ENCODE assay signal across 8 cellular contexts in the genomic region with DNA sequence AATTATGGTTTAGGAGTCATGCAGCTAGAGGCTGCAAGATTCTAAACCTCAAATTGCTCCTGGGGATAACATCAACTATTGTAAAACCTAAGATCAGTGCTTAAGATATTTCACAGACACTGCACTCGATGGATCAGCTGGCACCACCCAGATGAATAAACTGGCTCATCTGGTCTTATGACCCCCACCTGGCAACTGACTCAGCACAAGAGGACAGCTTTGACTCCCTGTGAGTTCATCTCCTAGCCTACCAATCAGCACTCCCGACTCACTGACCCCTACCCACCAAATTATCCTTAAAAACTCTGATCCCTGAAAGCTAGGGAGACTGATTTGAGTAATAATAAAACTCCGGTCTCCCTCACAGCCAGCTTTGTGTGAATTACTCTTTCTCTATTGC. TPM values are rescaled to one million over a fixed set of nuclear protein-coding genes. Genes with fewer than 3 reads are reported as not detected.
DNase-seq lines count a peak whose midpoint lies in the region; ATAC-seq and TF ChIP-seq lines count a peak whose summit lies in the region.

No MANE protein-coding gene starts in this region.

- peak overlapping the region; percentile 74 to 90 (median 84) for H3K4me3 Mint-ChIP-seq in CD8-positive, alpha-beta memory T cell
- H3K4me3 Mint-ChIP-seq in neural crest cell = peak overlapping the region; percentile 87

- H3K27me3 Mint-ChIP-seq in CD8-positive, alpha-beta memory T cell = no peaks in the 10 kb centered on the region
- peaks cover 54% of the 10 kb centered on the region for H3K27me3 Mint-ChIP-seq in neural crest cell (ENCODE audit: low read depth)

- POLR2A ChIA-PET in CD8-positive, alpha-beta memory T cell (lab: Charles Lee) = no interaction called here

- dilution Hi-C loops in mammary epithelial cell (cut with HindIII; ENCODE audit: low sequenced_read_pairs) = no loop called here

- peak overlapping the region; percentile 61 to 95 (median 91) for H3K27ac Mint-ChIP-seq in CD8-positive, alpha-beta memory T cell
- H3K27ac Mint-ChIP-seq in neural crest cell (ENCODE audit: unreplicated experiment) = no peak overlapping the region

- BruUV-seq in mammary epithelial cell (replicated peaks; lab: Mats Ljungman, UMichigan) = no TSS peak

- H4K20me1 ChIP-seq in KMS-11 (ENCODE audit: insufficient read depth) (no peaks in the 10 kb centered on the region), mammary epithelial cell (ENCODE audit: insufficient read depth, low read length) (no peaks in the 10 kb centered on the region)

- no peak for DNase-seq in CD8-positive, alpha-beta memory T cell
- peak; percentile 75 for DNase-seq in mammary epithelial cell
- DNase-seq in neural crest cell (ENCODE audit: low read depth, low spot score) = no peak
- DNase-seq in inferior parietal cortex (ENCODE audit: extremely low spot score) = no peak
- no peak for DNase-seq in activated CD4-positive, CD25-positive, alpha-beta regulatory T cell (lab: John Stamatoyannopoulos, UW)
- DNase-seq in HPDE6-E6E7 (ENCODE audit: extremely low spot score) = no peak

- H3K4me3 ChIP-seq in CD8-positive, alpha-beta memory T cell (ENCODE audit: low read length) = peak overlapping the region; percentile 74
- H3K4me3 ChIP-seq in KMS-11 (IDR thresholded peaks at IDR 0.05; ENCODE audit: insufficient read depth, low read depth, low read length) (no peak overlapping the region), mammary epithelial cell (replicated peaks in 1 of 3; ENCODE audit: insufficient read depth in 1 of 3, low read depth in 2 of 3, low read length in 3 of 3) (peak overlapping the region in 1 of 3 experiments; percentile 42)

- CTCF ChIA-PET in CD8-positive, alpha-beta memory T cell (lab: Charles Lee) = interaction anchor here (0.6 to 2.9 kb wide), 8 partner anchors 7 to 1168 kb away, joined by 3 to 8 read pairs (median 3); no protein-coding TSS in a partner anchor
- CTCF ChIA-PET in mammary epithelial cell (lab: Charles Lee; ENCODE audit: low non-redundant PET) = interaction anchor here (0.6 kb wide), 1 partner anchor 979 kb away, joined by 5 read pairs; no protein-coding TSS in a partner anchor

- H3K27ac ChIP-seq in CD8-positive, alpha-beta memory T cell (ENCODE audit: low read depth, low read length) = no peak overlapping the region
- H3K27ac ChIP-seq in KMS-11 = no peak overlapping the region
- peak overlapping the region; percentile 53 for H3K27ac ChIP-seq in mammary epithelial cell (ENCODE audit: insufficient read depth, low read depth, low read length)

- H3K36me3 ChIP-seq in CD8-positive, alpha-beta memory T cell (ENCODE audit: insufficient read depth, low read length) = no peaks in the 10 kb centered on the region
- H3K36me3 ChIP-seq in KMS-11 (ENCODE audit: insufficient read depth) = no peaks in the 10 kb centered on the region
- peaks cover 4% of the 10 kb centered on the region for H3K36me3 ChIP-seq in mammary epithelial cell (ENCODE audit: insufficient read depth, low read length)

- H3K9ac ChIP-seq in KMS-11 (no peak overlapping the region), mammary epithelial cell (ENCODE audit: insufficient read depth, low read length) (no peak overlapping the region)

- intact Hi-C loops in mammary epithelial cell (cut with micrococcal nuclease) = loop anchor here (10.0 kb wide), 1 partner anchor 851 kb away; no protein-coding TSS in a partner anchor

- peaks cover 27 to 48% (median 37%) of the 10 kb centered on the region in 3 donors for H3K4me1 Mint-ChIP-seq in CD8-positive, alpha-beta memory T cell
- H3K4me1 Mint-ChIP-seq in neural crest cell = peaks cover 16% of the 10 kb centered on the region

- H3K4me1 ChIP-seq in CD8-positive, alpha-beta memory T cell (ENCODE audit: insufficient read depth, low read length) = peaks cover 16% of the 10 kb centered on the region
- peaks cover 11% of the 10 kb centered on the region for H3K4me1 ChIP-seq in KMS-11 (ENCODE audit: low read depth, poor library complexity, severe bottlenecking)
- peaks cover 40% of the 10 kb centered on the region for H3K4me1 ChIP-seq in mammary epithelial cell (ENCODE audit: insufficient read depth, low read length)

- H3K27me3 ChIP-seq in CD8-positive, alpha-beta memory T cell (ENCODE audit: insufficient read depth, low read length, poor library complexity, severe bottlenecking) = no peaks in the 10 kb centered on the region
- H3K27me3 ChIP-seq in KMS-11 (ENCODE audit: insufficient read depth, low read depth) (no peaks in the 10 kb centered on the region), mammary epithelial cell (ENCODE audit: insufficient read depth, low read length) (no peaks in the 10 kb centered on the region)

- H3K79me2 ChIP-seq in KMS-11 (ENCODE audit: insufficient read depth, low read depth) (no peaks in the 10 kb centered on the region), mammary epithelial cell (ENCODE audit: insufficient read depth, low read length) (peaks cover 21% of the 10 kb centered on the region)

- H3K4me2 ChIP-seq in KMS-11 (peak overlapping the region; percentile 45; the same call in 1 of the 2 replicates), mammary epithelial cell (ENCODE audit: insufficient read depth, low read depth, low read length) (peak overlapping the region; percentile 75)

- H3K9me3 Mint-ChIP-seq in CD8-positive, alpha-beta memory T cell = no peaks in the 10 kb centered on the region
- H3K9me3 Mint-ChIP-seq in neural crest cell = peaks cover 3% of the 10 kb centered on the region

- H3K9me3 ChIP-seq in CD8-positive, alpha-beta memory T cell (ENCODE audit: low read length) = no peaks in the 10 kb centered on the region
- H3K9me3 ChIP-seq in mammary epithelial cell (replicated peaks; ENCODE audit: insufficient read depth, low read length) = no peaks in the 10 kb centered on the region

- ATAC-seq in GM19455 (IDR thresholded peaks at IDR 0.05; ENCODE audit: unreplicated experiment) = no peak

- peaks cover 0 to 31% (median 10%) of the 10 kb centered on the region in 3 donors for H3K36me3 Mint-ChIP-seq in CD8-positive, alpha-beta memory T cell
- H3K36me3 Mint-ChIP-seq in neural crest cell (ENCODE audit: low read depth) = peaks cover 13% of the 10 kb centered on the region

- H2AFZ ChIP-seq in KMS-11 (ENCODE audit: low read depth) (peak overlapping the region; percentile 74; the same call in 1 of the 2 replicates), mammary epithelial cell (ENCODE audit: low read depth, low read length) (peak overlapping the region; percentile 74)

- in situ Hi-C loops in mammary epithelial cell (cut with MboI; ENCODE audit: low sequenced_read_pairs in 2 of 2) = loop anchor here in 1 of 2 donors (5.0 to 10.0 kb wide), 2 partner anchors 71 to 219 kb away; a partner anchor contains a TSS

- TF ChIP-seq CTCF in KMS-11 (conservative IDR thresholded peaks at IDR 0.05; ENCODE audit: low read depth, low read length) (no peak), mammary epithelial cell (conservative IDR thresholded peaks at IDR 0.05 in 1 of 2, IDR thresholded peaks at IDR 0.05 in 1 of 2; ENCODE audit: extremely low read depth in 1 of 2, insufficient read depth in 1 of 2, low read depth in 1 of 2, low read length in 2 of 2) (no peak), neural crest cell (conservative IDR thresholded peaks at IDR 0.05) (no peak)

- WGBS in mammary epithelial cell (ENCODE audit: low coverage, missing lambda C conversion rate) = 64% methylated on average over 3 of the region's 3 CpGs

RNA-seq across cellular contexts. Expression of a gene that starts 0.8 kb away (rescaled TPM):
- total RNA-seq in CD8-positive, alpha-beta memory T cell = 10 to 100 TPM; 20.3 to 21.9 TPM
- polyA plus RNA-seq in CD8-positive, alpha-beta memory T cell = 7.2 TPM
- 10 to 100 TPM; 32.5 to 36.5 TPM for total RNA-seq in mammary epithelial cell
- polyA plus RNA-seq in mammary epithelial cell = 23.8 TPM
- 98.7 TPM for polyA minus RNA-seq in mammary epithelial cell
- 20.5 and 21.6 TPM in 2 replicates for total RNA-seq in neural crest cell
